ENCODE assay signal across 1 cellular context in genomic region chr17:7025240-7025639, GRCh38.
TF ChIP-seq lines count a peak whose summit lies in the region.

No MANE protein-coding gene starts in this region.

TF ChIP-seq in IMR-90, 13 proteins besides CTCF, POLR2A, EP300 and RAD21:
- TF ChIP-seq CEBPB (IDR thresholded peaks at IDR 0.05; ENCODE audit: low read depth, low read length) (no peak), RFX5 (IDR thresholded peaks at IDR 0.05; ENCODE audit: low read depth, low read length) (no peak), ELK1 (IDR thresholded peaks at IDR 0.05; ENCODE audit: borderline replicate concordance, low read depth, low read length) (no peak), MAFK (IDR thresholded peaks at IDR 0.05; ENCODE audit: low read depth, low read length) (no peak)
